Comparison of ENCODE assay signal across 10 cellular contexts in the genomic region with DNA sequence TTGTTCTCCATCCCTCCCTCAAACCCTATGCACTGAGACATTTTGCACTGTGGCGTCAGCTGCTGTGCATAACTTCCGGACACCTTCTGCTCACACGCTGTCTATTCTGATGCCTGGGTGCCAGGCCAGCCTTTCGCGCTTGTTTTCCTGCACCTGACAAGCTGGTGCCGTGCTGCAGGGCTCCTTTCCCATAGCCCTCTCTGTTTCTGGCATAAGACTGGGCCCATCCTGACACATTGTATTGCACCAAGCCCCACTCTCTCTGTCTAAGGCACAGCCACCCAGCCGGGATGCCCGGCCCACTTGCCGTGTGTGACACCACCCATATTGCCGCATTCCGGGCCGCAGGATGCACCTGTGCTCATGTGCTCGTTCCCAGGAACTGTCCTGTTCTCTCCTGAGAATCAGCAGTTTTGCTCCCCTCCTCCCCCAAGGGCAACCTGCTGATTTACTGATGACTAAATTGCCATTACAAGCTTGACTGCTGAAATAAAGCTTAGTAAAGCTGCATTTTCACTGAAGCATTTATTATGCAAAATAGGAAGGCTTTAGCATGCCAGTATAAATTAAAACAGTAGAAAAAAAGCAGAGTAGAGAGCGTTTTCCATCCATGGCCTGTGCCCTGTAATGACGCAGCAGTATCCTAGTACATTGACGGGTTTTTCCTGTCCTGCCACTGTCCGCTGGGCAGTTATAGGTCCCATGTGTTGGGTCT.
DNase-seq lines count a peak whose midpoint lies in the region; ATAC-seq, FAIRE-seq and TF ChIP-seq lines count a peak whose summit lies in the region.
"Had no signal": no experiment of that assay in that cellular context is flagged by ENCODE, and none has a peak within 500 bp of the region (broad histone marks: within the 10 kb centered on the region; RNA-seq: fewer than 3 reads in every experiment).

No MANE protein-coding gene starts in this region.

- in situ Hi-C loops in K562 (cut with MboI), result no loop called here

- no peaks in the 10 kb centered on the region for H4K20me1 ChIP-seq in K562 (replicated peaks; ENCODE audit: control insufficient read depth, insufficient read depth, low read length)

- H3K9me1 ChIP-seq in K562 (ENCODE audit: control insufficient read depth, insufficient read depth, low read length), result peaks cover 3% of the 10 kb centered on the region

- no peak for TF ChIP-seq EP300 in K562 (IDR thresholded peaks at IDR 0.05; ENCODE audit: low read length)

- 75% methylated on average over 17 of the region's 17 CpGs for WGBS in K562 (ENCODE audit: insufficient coverage, low coverage, missing lambda C conversion rate)

- H3K9ac ChIP-seq in K562 (ENCODE audit: insufficient read depth in 1 of 2, low read depth in 2 of 2, low read length in 2 of 2), result no peak overlapping the region

- TF ChIP-seq POLR2A in K562 (conservative IDR thresholded peaks at IDR 0.05) (no peak), GM18505 (IDR thresholded peaks at IDR 0.05; ENCODE audit: borderline replicate concordance, extremely low read depth, insufficient read depth, insufficient read length) (no peak)

- ATAC-seq in GM19035 (IDR thresholded peaks at IDR 0.05; ENCODE audit: unreplicated experiment) (peak; percentile 47), HG03139 (IDR thresholded peaks at IDR 0.05; ENCODE audit: unreplicated experiment) (peak; percentile 37), K562 (no peak), GM18505 (IDR thresholded peaks at IDR 0.05; ENCODE audit: unreplicated experiment) (no peak)

- H3K36me3 ChIP-seq in A673 (ENCODE audit: insufficient read depth, low read length, poor library complexity, severe bottlenecking) (no peaks in the 10 kb centered on the region), K562 (ENCODE audit: control insufficient read depth, insufficient read depth, low read length) (no peaks in the 10 kb centered on the region)

- H3K79me2 ChIP-seq in K562 (ENCODE audit: control insufficient read depth, insufficient read depth, low read length), result no peaks in the 10 kb centered on the region

- H3K4me3 ChIP-seq in A673 (ENCODE audit: low read depth, low read length, poor library complexity, severe bottlenecking), result no peak overlapping the region
- H3K4me3 ChIP-seq in K562, result no peak overlapping the region

- H3K9me3 ChIP-seq in A673 (ENCODE audit: low read depth, low read length, poor library complexity, severe bottlenecking) (no peaks in the 10 kb centered on the region), K562 (replicated peaks; ENCODE audit: control insufficient read depth, insufficient read depth, low read depth, low read length) (no peaks in the 10 kb centered on the region)

- H3K27me3 ChIP-seq in A673 (replicated peaks; ENCODE audit: insufficient read depth, low read depth, low read length, poor library complexity), result no peaks in the 10 kb centered on the region
- H3K27me3 ChIP-seq in K562 (ENCODE audit: control insufficient read depth in 2 of 2, insufficient read depth in 2 of 2, low read length in 2 of 2), result no peaks in the 10 kb centered on the region

- no peak for FAIRE-seq in K562 (lab: Jason Lieb, UNC)
- FAIRE-seq: islet of Langerhans had no signal

- H3K27ac ChIP-seq in A673 (ENCODE audit: low read depth, low read length, poor library complexity, severe bottlenecking) (peak overlapping the region; percentile 25), K562 (ENCODE audit: extremely low read depth, low read depth, low read length) (no peak overlapping the region)

- intact Hi-C loops in A673 (cut with micrococcal nuclease; ENCODE audit: unreplicated experiment) (no loop called here), K562 (cut with micrococcal nuclease) (no loop called here)

- CTCF ChIA-PET in A673 (lab: Charles Lee), result interaction anchor here (0.6 kb wide), 1 partner anchor 222 kb away, joined by 3 read pairs; no protein-coding TSS in a partner anchor
- CTCF ChIA-PET in K562 (lab: Yijun Ruan, JAX; ENCODE audit: low intra/inter-chr PET ratio), result no interaction called here

- no peak overlapping the region for H3K4me2 ChIP-seq in K562 (ENCODE audit: insufficient read depth, low read length)

- BruUV-seq in A673 (replicated peaks; lab: Mats Ljungman, UMichigan) (no TSS peak), K562 (replicated peaks; lab: Mats Ljungman, UMichigan) (no TSS peak)

- no peak for TF ChIP-seq CTCF in A673 (conservative IDR thresholded peaks at IDR 0.05; ENCODE audit: low read depth, low read length)
- TF ChIP-seq CTCF in K562 (IDR thresholded peaks at IDR 0.05 in 2 of 3, conservative IDR thresholded peaks at IDR 0.05 in 1 of 3; ENCODE audit: insufficient read depth in 2 of 3, low read depth in 1 of 3, low read length in 3 of 3), result no peak

- peak; percentile 39 for DNase-seq in A673 (ENCODE audit: low spot score)
- DNase-seq in K562 (ENCODE audit: extremely low read depth in 1 of 4, low spot score in 3 of 4), result no peak
- no peak for DNase-seq in SIG-M5 (lab: John Stamatoyannopoulos, UW)
- DNase-seq in occipital lobe (lab: John Stamatoyannopoulos, UW), result no peak
- DNase-seq in NCI-H1105 treated with DMSO at 0.1 percent for 48 hours (lab: John Stamatoyannopoulos, UW), result no peak
- DNase-seq: NCI-H2029 had no signal

- TF ChIP-seq RAD21 in K562 (CRISPR knock-in tag; conservative IDR thresholded peaks at IDR 0.05 in 1 of 2, IDR thresholded peaks at IDR 0.05 in 1 of 2), result no peak

- POLR2A ChIA-PET in A673 (lab: Charles Lee; ENCODE audit: low non-redundant PET), result no interaction called here
- POLR2A ChIA-PET in K562 (lab: Yijun Ruan, JAX), result no interaction called here

- H3K4me1 ChIP-seq in A673 (ENCODE audit: insufficient read depth, low read length, poor library complexity, severe bottlenecking) (peaks cover 17% of the 10 kb centered on the region), K562 (replicated peaks in 1 of 2; ENCODE audit: control insufficient read depth in 2 of 2, insufficient read depth in 2 of 2, low read length in 2 of 2) (peaks cover 12 to 13% of the 10 kb centered on the region in 2 experiments; a peak in 4 of 5 replicates)

- no peak overlapping the region for H2AFZ ChIP-seq in K562 (ENCODE audit: low read depth, low read length)

TF ChIP-seq in K562, 482 proteins besides CTCF, POLR2A, EP300 and RAD21:
- no peak for TF ChIP-seq HDAC8 (tag; IDR thresholded peaks at IDR 0.05)
- TF ChIP-seq POLR2G (IDR thresholded peaks at IDR 0.05; ENCODE audit: low read depth, low read length), result 0 out of 2 replicates have a peak, but pooled peaks have one; percentile 17

Comparison
In these comparisons a context has a peak if more than half of its experiments do, and no peak if none do; other contexts are left out.
1. ATAC-seq: peak in GM19035 (single experiment) and HG03139 (single experiment); none in K562 (single experiment) and GM18505 (single experiment).